ENCODE assay signal across 8 cellular contexts in genomic region chr17:76140661-76141211, GRCh38. TPM values are rescaled to one million over a fixed set of nuclear protein-coding genes. Genes with fewer than 3 reads are reported as not detected.
A peak's percentile ranks its signal among the peaks of the same experiment; 100 is the strongest.
DNase-seq lines count a peak whose midpoint lies in the region; ATAC-seq and TF ChIP-seq lines count a peak whose summit lies in the region.

No MANE protein-coding gene starts in this region.

- no peak overlapping the region for H2BK5ac ChIP-seq in neuronal stem cell (ENCODE audit: low read length)

- H3K14ac ChIP-seq in neuronal stem cell (ENCODE audit: low read length): no peak overlapping the region

- DNase-seq in CD4-positive, CD25-positive, alpha-beta regulatory T cell: no peak
- DNase-seq in dorsolateral prefrontal cortex (no peak), neuronal stem cell (ENCODE audit: low spot score) (no peak), activated gamma-delta T cell (lab: John Stamatoyannopoulos, UW) (no peak), NCI-H2171 treated with DMSO at 0.1 percent for 48 hours (lab: John Stamatoyannopoulos, UW) (no peak), NCI-H187 treated with DMSO at 0.1 percent for 48 hours (lab: John Stamatoyannopoulos, UW) (no peak)
- DNase-seq in stimulated activated naive CD4-positive, alpha-beta T cell (lab: John Stamatoyannopoulos, UW): no peak

- H3K4me1 Mint-ChIP-seq in CD4-positive, CD25-positive, alpha-beta regulatory T cell: peaks cover 13 to 53% (median 29%) of the 10 kb centered on the region in 4 donors

- H3K79me1 ChIP-seq in neuronal stem cell (ENCODE audit: low read depth, low read length): peaks cover 3% of the 10 kb centered on the region

- intact Hi-C loops in dorsolateral prefrontal cortex (cut with DNase I): no loop called here

- no peaks in the 10 kb centered on the region for H3K9me3 ChIP-seq in CD4-positive, CD25-positive, alpha-beta regulatory T cell (ENCODE audit: control insufficient read depth in 2 of 2, low read length in 2 of 2)
- peaks cover 0 to 5% of the 10 kb centered on the region in 2 donors for H3K9me3 ChIP-seq in neuronal stem cell (replicated peaks in 1 of 2; ENCODE audit: control insufficient read depth in 2 of 2, insufficient read depth in 1 of 2, low read depth in 1 of 2, low read length in 2 of 2)

- H3K9ac ChIP-seq in KMS-11 (no peak overlapping the region; the same call in 1 of the 2 replicates), neuronal stem cell (ENCODE audit: low read depth, low read length, poor library complexity) (peak overlapping the region; percentile 86)

- H3K4me2 ChIP-seq in KMS-11: peak overlapping the region; percentile 76; the same call in 1 of the 2 replicates
- peak overlapping the region; percentile 100 for H3K4me2 ChIP-seq in neuronal stem cell (ENCODE audit: insufficient read depth, low read length, poor library complexity, severe bottlenecking)

- H2BK12ac ChIP-seq in neuronal stem cell (ENCODE audit: low read length): no peak overlapping the region

- H3K9me3 Mint-ChIP-seq in CD4-positive, CD25-positive, alpha-beta regulatory T cell: peaks cover 0 to 2% (median 0%) of the 10 kb centered on the region in 7 donors

- H3K23ac ChIP-seq in neuronal stem cell (ENCODE audit: low read depth, low read length, poor library complexity): peak overlapping the region; percentile 39

- H3K27ac ChIP-seq in CD4-positive, CD25-positive, alpha-beta regulatory T cell (ENCODE audit: insufficient read depth, low read length, poor library complexity, severe bottlenecking): no peak overlapping the region
- H3K27ac ChIP-seq in KMS-11 (no peak overlapping the region), dorsolateral prefrontal cortex (no peak overlapping the region), neuronal stem cell (replicated peaks; ENCODE audit: low read length) (no peak overlapping the region)

- H3K27me3 ChIP-seq in CD4-positive, CD25-positive, alpha-beta regulatory T cell (ENCODE audit: control insufficient read depth, insufficient read depth, low read length): no peaks in the 10 kb centered on the region
- H3K27me3 ChIP-seq in KMS-11 (ENCODE audit: insufficient read depth, low read depth): peaks cover 6% of the 10 kb centered on the region; the same call in 1 of the 2 replicates
- peaks cover 0 to 43% (median 25%) of the 10 kb centered on the region in 45 donors for H3K27me3 ChIP-seq in dorsolateral prefrontal cortex
- H3K27me3 ChIP-seq in neuronal stem cell (ENCODE audit: control insufficient read depth in 3 of 3, insufficient read depth in 3 of 3, low read depth in 1 of 3, low read length in 3 of 3): peaks cover 0 to 53% (median 20%) of the 10 kb centered on the region in 3 experiments

- H3K79me2 ChIP-seq in KMS-11 (ENCODE audit: insufficient read depth, low read depth): no peaks in the 10 kb centered on the region

- peaks cover 60% of the 10 kb centered on the region for H3K4me1 ChIP-seq in CD4-positive, CD25-positive, alpha-beta regulatory T cell (ENCODE audit: control insufficient read depth, insufficient read depth, low read length, poor library complexity, severe bottlenecking)
- H3K4me1 ChIP-seq in KMS-11 (ENCODE audit: low read depth, poor library complexity, severe bottlenecking) (peaks cover under 1% of the 10 kb centered on the region), neuronal stem cell (ENCODE audit: control insufficient read depth in 2 of 2, insufficient read depth in 1 of 2, low read depth in 1 of 2, low read length in 2 of 2) (peaks cover 44 to 69% of the 10 kb centered on the region in 2 donors)

- WGBS in neuronal stem cell (ENCODE audit: extremely low coverage in 2 of 2, insufficient read length in 2 of 2, insufficient replicate concordance in 1 of 2), 2 donors: no CpG with 5 or more reads among the region's 24 CpGs

- H3K36me3 Mint-ChIP-seq in CD4-positive, CD25-positive, alpha-beta regulatory T cell: no peaks in the 10 kb centered on the region

- peak overlapping the region; percentile 60 for H2AK5ac ChIP-seq in neuronal stem cell (ENCODE audit: low read depth, low read length)

- no peak overlapping the region for H4K8ac ChIP-seq in neuronal stem cell (ENCODE audit: low read depth, low read length)

- no peaks in the 10 kb centered on the region for H3K36me3 ChIP-seq in CD4-positive, CD25-positive, alpha-beta regulatory T cell (ENCODE audit: control insufficient read depth, insufficient read depth, low read length)
- H3K36me3 ChIP-seq in KMS-11 (ENCODE audit: insufficient read depth) (no peaks in the 10 kb centered on the region), neuronal stem cell (replicated peaks in 1 of 2; ENCODE audit: control insufficient read depth in 2 of 2, insufficient read depth in 2 of 2, low read length in 2 of 2) (peaks cover 2 to 16% of the 10 kb centered on the region in 2 donors)

- peak in 1 of 2 donors; percentile 2 for ATAC-seq in CD4-positive, CD25-positive, alpha-beta regulatory T cell (ENCODE audit: low read depth in 2 of 2)

- H2BK120ac ChIP-seq in neuronal stem cell (ENCODE audit: low read depth, low read length): no peak overlapping the region

- peak overlapping the region; percentile 86 for H3K18ac ChIP-seq in neuronal stem cell (ENCODE audit: low read length)

- no peak overlapping the region for H4K91ac ChIP-seq in neuronal stem cell (ENCODE audit: low read depth, low read length, poor library complexity)

- H4K20me1 ChIP-seq in KMS-11 (ENCODE audit: insufficient read depth): no peaks in the 10 kb centered on the region

- H2AFZ ChIP-seq in KMS-11 (ENCODE audit: low read depth) (no peak overlapping the region), neuronal stem cell (ENCODE audit: low read length) (peak overlapping the region; percentile 87)

- peak overlapping the region in 1 of 3 donors; percentile 92 for H3K27ac Mint-ChIP-seq in CD4-positive, CD25-positive, alpha-beta regulatory T cell

- peak overlapping the region; percentile 40 for H3K4me3 ChIP-seq in CD4-positive, CD25-positive, alpha-beta regulatory T cell (ENCODE audit: low read depth, low read length)
- H3K4me3 ChIP-seq in KMS-11 (IDR thresholded peaks at IDR 0.05; ENCODE audit: insufficient read depth, low read depth, low read length): no peak overlapping the region
- H3K4me3 ChIP-seq in dorsolateral prefrontal cortex: peak overlapping the region; percentile 26 to 71 (median 52)
- H3K4me3 ChIP-seq in neuronal stem cell (ENCODE audit: low read length in 2 of 2): peak overlapping the region; percentile 17 to 52

- no peak overlapping the region for H2BK15ac ChIP-seq in neuronal stem cell (ENCODE audit: low read length)

- peaks cover 22% of the 10 kb centered on the region for H3K27me3 Mint-ChIP-seq in CD4-positive, CD25-positive, alpha-beta regulatory T cell

- H3K4ac ChIP-seq in neuronal stem cell (ENCODE audit: low read length): no peak overlapping the region

- H3K4me3 Mint-ChIP-seq in CD4-positive, CD25-positive, alpha-beta regulatory T cell: peak overlapping the region; percentile 84 to 93 (median 90)

- TF ChIP-seq CTCF in KMS-11 (conservative IDR thresholded peaks at IDR 0.05; ENCODE audit: low read depth, low read length): no peak
- no peak for TF ChIP-seq CTCF in dorsolateral prefrontal cortex (IDR thresholded peaks at IDR 0.05 in 54 of 56, conservative IDR thresholded peaks at IDR 0.05 in 2 of 56; ENCODE audit: low read depth in 1 of 56, partially characterized antibody in 56 of 56)

RNA-seq across cellular contexts. Expression of gene FOXJ1, which starts 0.3 kb away (rescaled TPM):
- total RNA-seq in CD4-positive, CD25-positive, alpha-beta regulatory T cell: 1.0 TPM
- under 1 TPM in 2 of 4 donors, not detected in 2; 0.14 to 0.24 TPM for polyA plus RNA-seq in CD4-positive, CD25-positive, alpha-beta regulatory T cell
- 10 to 100 TPM in 5 of 120 experiments, 1 to 10 TPM in 102, under 1 TPM in 13; 0.39 to 24.1 (median 2.3) TPM for total RNA-seq in dorsolateral prefrontal cortex
- 1.5 TPM for polyA plus RNA-seq in neuronal stem cell (2013, experiment 1 of 2)
- 1.5 TPM for polyA plus RNA-seq in neuronal stem cell (2013, experiment 2 of 2)

RNA-seq across cellular contexts. Expression of gene EXOC7, which starts 37.1 kb away (rescaled TPM):
- 105 TPM for total RNA-seq in CD4-positive, CD25-positive, alpha-beta regulatory T cell
- polyA plus RNA-seq in CD4-positive, CD25-positive, alpha-beta regulatory T cell: 10 to 100 TPM; 41.3 to 47.6 (median 45.0) TPM
- total RNA-seq in dorsolateral prefrontal cortex: 100 to 1,000 TPM; 155 to 256 (median 195) TPM
- polyA plus RNA-seq in neuronal stem cell (2013, experiment 1 of 2): 50.4 TPM
- 47.0 TPM for polyA plus RNA-seq in neuronal stem cell (2013, experiment 2 of 2)
